In the genomic region with DNA sequence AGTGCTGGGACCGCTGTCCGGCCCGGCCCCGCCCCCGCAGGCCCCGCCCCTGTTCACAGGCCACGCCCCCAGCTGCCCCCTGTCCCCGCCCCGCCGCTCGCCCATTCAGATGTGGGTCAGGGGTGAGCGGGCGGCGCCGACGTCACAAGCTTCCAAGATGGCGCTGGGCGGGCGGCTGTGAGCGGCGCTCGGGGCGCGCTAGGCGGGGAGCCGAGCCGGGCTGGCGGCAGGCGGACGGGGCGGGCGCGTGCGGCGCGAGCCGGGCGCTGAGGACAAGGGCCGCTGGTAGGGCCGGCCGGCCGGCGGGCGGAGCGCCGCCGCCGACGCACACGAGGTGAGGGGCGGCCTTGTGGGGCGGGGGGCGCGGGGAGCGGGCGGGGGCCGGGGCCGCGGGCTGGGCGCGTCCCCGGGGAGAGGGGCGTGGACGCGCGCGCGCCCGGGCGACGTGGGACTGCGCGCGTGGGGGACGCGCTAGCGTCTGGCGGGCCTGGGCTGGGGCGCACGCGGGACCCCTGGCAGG, we compare ENCODE assay signal across 8 cellular contexts. TPM values are rescaled to one million over a fixed set of nuclear protein-coding genes. Genes with fewer than 3 reads are reported as not detected.
DNase-seq lines count a peak whose midpoint lies in the region; ATAC-seq and TF ChIP-seq lines count a peak whose summit lies in the region.
"Not testable (repeated sequence)": the region's sequence is repeated elsewhere in the genome, so short reads cannot be mapped to it uniquely, and the experiment has no call there.

A gene with protein sequence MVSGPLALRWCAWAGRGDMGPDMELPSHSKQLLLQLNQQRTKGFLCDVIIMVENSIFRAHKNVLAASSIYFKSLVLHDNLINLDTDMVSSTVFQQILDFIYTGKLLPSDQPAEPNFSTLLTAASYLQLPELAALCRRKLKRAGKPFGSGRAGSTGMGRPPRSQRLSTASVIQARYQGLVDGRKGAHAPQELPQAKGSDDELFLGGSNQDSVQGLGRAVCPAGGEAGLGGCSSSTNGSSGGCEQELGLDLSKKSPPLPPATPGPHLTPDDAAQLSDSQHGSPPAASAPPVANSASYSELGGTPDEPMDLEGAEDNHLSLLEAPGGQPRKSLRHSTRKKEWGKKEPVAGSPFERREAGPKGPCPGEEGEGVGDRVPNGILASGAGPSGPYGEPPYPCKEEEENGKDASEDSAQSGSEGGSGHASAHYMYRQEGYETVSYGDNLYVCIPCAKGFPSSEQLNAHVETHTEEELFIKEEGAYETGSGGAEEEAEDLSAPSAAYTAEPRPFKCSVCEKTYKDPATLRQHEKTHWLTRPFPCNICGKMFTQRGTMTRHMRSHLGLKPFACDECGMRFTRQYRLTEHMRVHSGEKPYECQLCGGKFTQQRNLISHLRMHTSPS (plus strand): TSS at position 145 of the 520 bp plus-strand sequence. CDS start 25,461 bp downstream, outside the sequence.

- intact Hi-C loops in Right ventricle myocardium inferior (cut with DNase I), result not testable (repeated sequence)

- H3K9me3 ChIP-seq in SK-N-SH; thymus (ENCODE audit: control insufficient read depth): not testable (repeated sequence)

- not testable (repeated sequence) for H3K4me1 Mint-ChIP-seq in nephron

- not testable (repeated sequence) for TF ChIP-seq RAD21 in SK-N-SH (IDR thresholded peaks at IDR 0.05; ENCODE audit: low read length)

- not testable (repeated sequence) for H3K36me3 ChIP-seq in SK-N-SH (replicated peaks in 1 of 2; ENCODE audit: control insufficient read depth in 1 of 2, insufficient read depth in 2 of 2, low read length in 1 of 2); thymus (ENCODE audit: control insufficient read depth, insufficient read depth)

- WGBS in SK-N-SH (ENCODE audit: low lambda C conversion rate), result no CpG with 5 or more reads among the region's 81 CpGs
- 1% methylated on average over 41 of the region's 81 CpGs for WGBS in thymus

- not testable (repeated sequence) for H4K20me1 ChIP-seq in SK-N-SH (ENCODE audit: insufficient read depth)

- POLR2A ChIA-PET in SK-N-SH (lab: Yijun Ruan, JAX), result not testable (repeated sequence)

- not testable (repeated sequence) for TF ChIP-seq CTCF in SK-N-SH (IDR thresholded peaks at IDR 0.05); astrocyte of the cerebellum (IDR thresholded peaks at IDR 0.05; ENCODE audit: low read depth, low read length, missing control alignments); nephron (IDR thresholded peaks at IDR 0.05; ENCODE audit: unreplicated experiment in 3 of 3)

- not testable (repeated sequence) for H3K27ac Mint-ChIP-seq in nephron

- not testable (repeated sequence) for H3K79me2 ChIP-seq in SK-N-SH (ENCODE audit: insufficient read depth)

- H3K9me3 Mint-ChIP-seq in nephron, result not testable (repeated sequence)

- in situ Hi-C loops in astrocyte of the cerebellum (cut with HindIII; ENCODE audit: low sequenced_read_pairs), result not testable (repeated sequence)

- H3K27me3 ChIP-seq in SK-N-SH (ENCODE audit: insufficient read depth); thymus (ENCODE audit: control insufficient read depth, insufficient read depth): not testable (repeated sequence)

- H3K4me2 ChIP-seq in SK-N-SH, result not testable (repeated sequence)

- H3K4me3 Mint-ChIP-seq in nephron, result peak within 1 kb of the TSS; percentile 73 to 82 (median 80)

- TF ChIP-seq EP300 in SK-N-SH (IDR thresholded peaks at IDR 0.05; ENCODE audit: borderline replicate concordance in 1 of 2, low read depth in 1 of 2, low read length in 1 of 2), result not testable (repeated sequence)

- H3K27ac ChIP-seq in SK-N-SH (ENCODE audit: low read depth in 2 of 2, low read length in 1 of 2); thymus (ENCODE audit: low read depth): not testable (repeated sequence)

- not testable (repeated sequence) for H3K9ac ChIP-seq in SK-N-SH

- H3F3A ChIP-seq in SK-N-SH (replicated peaks; ENCODE audit: insufficient read depth), result not testable (repeated sequence)

- H3K27me3 Mint-ChIP-seq in nephron (ENCODE audit: low read depth), result not testable (repeated sequence)

- H3K4me3 ChIP-seq in SK-N-SH (ENCODE audit: low read depth in 2 of 2, low read length in 1 of 2) (peak within 1 kb of the TSS; percentile 41 to 43; a peak in 3 of 4 replicates), astrocyte of the cerebellum (ENCODE audit: low read depth, low read length) (peak within 1 kb of the TSS; percentile 24), thymus (ENCODE audit: low read length) (peak within 1 kb of the TSS; percentile 46)

- H3K36me3 Mint-ChIP-seq in nephron (ENCODE audit: low read depth), result not testable (repeated sequence)

- CTCF ChIA-PET in SK-N-SH (lab: Yijun Ruan, JAX), result not testable (repeated sequence)

- DNase-seq in SK-N-SH; astrocyte of the cerebellum (ENCODE audit: low read depth): not testable (repeated sequence)
- peak; percentile 2 for DNase-seq in Right ventricle myocardium inferior (ENCODE audit: missing footprints)

- H3K4me1 ChIP-seq in SK-N-SH (ENCODE audit: control insufficient read depth in 1 of 2, insufficient read depth in 2 of 2, low read depth in 1 of 2, low read length in 1 of 2); thymus (ENCODE audit: control insufficient read depth, insufficient read depth, low read length): not testable (repeated sequence)

- ATAC-seq in GM18502 (IDR thresholded peaks at IDR 0.05; ENCODE audit: poor library complexity, unreplicated experiment) (peak; percentile 91), GM21737 (IDR thresholded peaks at IDR 0.05; ENCODE audit: unreplicated experiment) (peak; percentile 85), HG03139 (IDR thresholded peaks at IDR 0.05; ENCODE audit: unreplicated experiment) (peak; percentile 66), Right ventricle myocardium inferior (peak; percentile 96)

- not testable (repeated sequence) for H3K9me2 ChIP-seq in SK-N-SH

- not testable (repeated sequence) for H2AFZ ChIP-seq in SK-N-SH (ENCODE audit: low read depth)

RNA-seq across cellular contexts. Expression of the gene that starts here (rescaled TPM):
- polyA plus RNA-seq in SK-N-SH (2012; rRNA removed), result 1.1 and 1.2 TPM in 2 replicates
- 0.53 and 0.73 TPM in 2 replicates for polyA plus RNA-seq in SK-N-SH (2012; cell fraction: cytosol; rRNA removed)
- 4.1 and 4.5 TPM in 2 replicates for polyA plus RNA-seq in SK-N-SH (2012; cell fraction: nucleus; rRNA removed)
- total RNA-seq in Right ventricle myocardium inferior, result 1.4 TPM
- 2.8 TPM for polyA plus RNA-seq in thymus
